8 cellular contexts compared by ENCODE assay signal in the genomic region with DNA sequence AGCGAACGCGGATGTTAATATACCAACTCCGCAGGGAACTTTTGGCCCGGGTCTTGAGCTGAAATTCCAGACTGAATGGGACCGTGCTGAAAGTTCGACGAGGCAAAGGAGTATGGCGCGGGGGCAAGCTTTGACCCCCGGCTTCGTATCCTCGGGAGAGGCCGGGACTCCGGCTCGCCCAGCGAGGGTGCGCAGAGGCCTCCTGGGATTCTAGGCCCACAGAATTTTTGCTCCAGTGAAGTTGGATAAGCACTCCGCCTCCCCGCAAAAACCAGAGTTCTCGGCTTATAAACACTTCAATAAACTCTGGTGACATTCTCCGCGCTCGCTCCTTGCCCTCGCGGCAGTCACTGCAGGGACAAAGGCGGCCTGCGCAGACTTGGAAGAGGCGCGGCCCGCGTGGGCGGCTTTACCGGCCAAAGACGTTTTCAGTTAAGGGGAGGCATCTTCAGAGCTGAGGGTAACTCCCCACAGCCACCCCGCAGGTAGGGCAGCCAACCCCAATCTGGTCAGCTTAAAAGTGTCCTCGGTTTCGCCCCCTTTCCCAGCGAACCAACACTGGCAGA.
A peak's percentile ranks its signal among the peaks of the same experiment; 100 is the strongest.
DNase-seq lines count a peak whose midpoint lies in the region; ATAC-seq and TF ChIP-seq lines count a peak whose summit lies in the region.

No MANE protein-coding gene starts in this region.

- H3K9me3 ChIP-seq in iPS DF 6.9 (ENCODE audit: control insufficient read depth, insufficient read depth, low read length) = no peaks in the 10 kb centered on the region

- TF ChIP-seq CTCF in retinal pigment epithelial cell (conservative IDR thresholded peaks at IDR 0.05; ENCODE audit: low read depth, low read length) (no peak), foreskin keratinocyte (conservative IDR thresholded peaks at IDR 0.05) (no peak), GM10248 (IDR thresholded peaks at IDR 0.05; ENCODE audit: control extremely low read depth, extremely low read depth, low read depth, missing control alignments) (no peak)

- no peak for ATAC-seq in activated T-cell treated with anti-CD3 and anti-CD28 coated beads, Interleukin-2, amount 50 U/mL, for 72 hours (replicated peaks in 1 of 2)
- ATAC-seq in foreskin keratinocyte = no peak

- no peaks in the 10 kb centered on the region for H3K9me3 Mint-ChIP-seq in activated T-cell treated with anti-CD3 and anti-CD28 coated beads, Interleukin-2, amount 50 U/mL, for 72 hours

- no peak overlapping the region for H3K27ac Mint-ChIP-seq in activated T-cell treated with anti-CD3 and anti-CD28 coated beads, Interleukin-2, amount 50 U/mL, for 72 hours

- DNase-seq in activated T-cell treated with anti-CD3 and anti-CD28 coated beads, Interleukin-2, amount 50 U/mL, for 72 hours = no peak
- DNase-seq in iPS DF 6.9 (ENCODE audit: low read depth, low spot score) = no peak
- DNase-seq in retinal pigment epithelial cell (ENCODE audit: low read depth) = no peak
- DNase-seq in foreskin keratinocyte = no peak
- DNase-seq in activated CD4-positive, CD25-positive, alpha-beta regulatory T cell treated with anti-CD3 and anti-CD28 coated beads, Interleukin-2, amount 50 U/mL, for 72 hours = no peak
- no peak for DNase-seq in GM10248 (ENCODE audit: extremely low spot score)
- no peak for DNase-seq in DMS153 treated with DMSO at 0.1 percent for 48 hours (lab: John Stamatoyannopoulos, UW; ENCODE audit: unreplicated experiment)

- peaks cover 74% of the 10 kb centered on the region for H3K4me1 Mint-ChIP-seq in activated T-cell treated with anti-CD3 and anti-CD28 coated beads, Interleukin-2, amount 50 U/mL, for 72 hours (ENCODE audit: low read depth)

- no peaks in the 10 kb centered on the region for H3K36me3 ChIP-seq in iPS DF 6.9 (ENCODE audit: control insufficient read depth, insufficient read depth, low read length)

- peaks cover 72% of the 10 kb centered on the region for H3K27me3 ChIP-seq in iPS DF 6.9 (ENCODE audit: control insufficient read depth, insufficient read depth, low read length)
- peaks cover 73% of the 10 kb centered on the region for H3K27me3 ChIP-seq in foreskin keratinocyte

- peaks cover 5% of the 10 kb centered on the region for H3K4me1 ChIP-seq in iPS DF 6.9 (ENCODE audit: control insufficient read depth, insufficient read depth, low read length)
- peaks cover 3% of the 10 kb centered on the region for H3K4me1 ChIP-seq in foreskin keratinocyte

- peaks cover 41% of the 10 kb centered on the region for H3K27me3 Mint-ChIP-seq in activated T-cell treated with anti-CD3 and anti-CD28 coated beads, Interleukin-2, amount 50 U/mL, for 72 hours (ENCODE audit: low read depth)

- peak overlapping the region; percentile 87 to 97 for H3K4me3 Mint-ChIP-seq in activated T-cell treated with anti-CD3 and anti-CD28 coated beads, Interleukin-2, amount 50 U/mL, for 72 hours

- CTCF ChIA-PET in GM10248 (lab: Yijun Ruan, JAX) = interaction anchor here (1.0 to 5.9 kb wide), 6 partner anchors 10 to 151 kb away, joined by 3 to 31 read pairs (median 3); a partner anchor contains a TSS

- H3K4me3 ChIP-seq in GM08714 (ENCODE audit: low read length) = peak overlapping the region; percentile 28; the same call in 1 of the 2 replicates
- peak overlapping the region; percentile 10; the same call in 1 of the 2 replicates for H3K4me3 ChIP-seq in iPS DF 6.9 (ENCODE audit: low read length)
- H3K4me3 ChIP-seq in retinal pigment epithelial cell (ENCODE audit: low read length) = peak overlapping the region; percentile 30

- no peak overlapping the region for H3K27ac ChIP-seq in iPS DF 6.9 (ENCODE audit: low read length)
- H3K27ac ChIP-seq in foreskin keratinocyte = no peak overlapping the region

- POLR2A ChIA-PET in GM10248 (lab: Yijun Ruan, JAX) = no interaction called here

- peaks cover 1 to 4% of the 10 kb centered on the region in 2 donors for H3K36me3 Mint-ChIP-seq in activated T-cell treated with anti-CD3 and anti-CD28 coated beads, Interleukin-2, amount 50 U/mL, for 72 hours (ENCODE audit: insufficient read depth in 2 of 2)

- WGBS in iPS DF 6.9 (ENCODE audit: insufficient coverage, insufficient read length) = no CpG with 5 or more reads among the region's 39 CpGs
